Comparison of ENCODE assay signal across 11 cellular contexts in genomic region chr3:13073976-13074375, GRCh38. TPM values are rescaled to one million over a fixed set of nuclear protein-coding genes. Genes with fewer than 3 reads are reported as not detected.
DNase-seq lines count a peak whose midpoint lies in the region; ATAC-seq lines count a peak whose summit lies in the region.
"Had no signal": no experiment of that assay in that cellular context is flagged by ENCODE, and none has a peak within 500 bp of the region (broad histone marks: within the 10 kb centered on the region; RNA-seq: fewer than 3 reads in every experiment).

No MANE protein-coding gene starts in this region.

- H4K12ac ChIP-seq in trophoblast cell (ENCODE audit: low read depth, low read length): no peak overlapping the region

- H2BK120ac ChIP-seq in trophoblast cell (ENCODE audit: insufficient read depth, low read length, poor library complexity): no peak overlapping the region

- H3K36me3 Mint-ChIP-seq in activated CD4-positive, alpha-beta memory T cell treated with anti-CD3 and anti-CD28 coated beads for 36 hours: no peaks in the 10 kb centered on the region
- peaks cover 4% of the 10 kb centered on the region for H3K36me3 Mint-ChIP-seq in activated CD4-positive, alpha-beta memory T cell treated with anti-CD3 and anti-CD28 coated beads, Interleukin-2, amount 10 ng/mL, durations not matched to agents 7 days and 5 days (ENCODE audit: low read depth)

- no peak overlapping the region for H3K14ac ChIP-seq in trophoblast cell (ENCODE audit: low read length)

- H3K4me3 ChIP-seq in trophoblast cell (ENCODE audit: low read depth, low read length): no peak overlapping the region

- no peak overlapping the region for H4K8ac ChIP-seq in trophoblast cell (ENCODE audit: low read depth, low read length)

- no peak overlapping the region for H3K4ac ChIP-seq in trophoblast cell (ENCODE audit: low read depth, low read length)

- H3K4me2 ChIP-seq in trophoblast cell (ENCODE audit: low read length): no peak overlapping the region

- WGBS in trophoblast cell (ENCODE audit: extremely low coverage, insufficient coverage, insufficient read length): no CpG with 5 or more reads among the region's 14 CpGs

- intact Hi-C loops in activated CD4-positive, alpha-beta memory T cell treated with anti-CD3 and anti-CD28 coated beads for 36 hours (cut with micrococcal nuclease): no loop called here

- no peak overlapping the region for H3K18ac ChIP-seq in trophoblast cell (ENCODE audit: low read length)

- peaks cover 23% of the 10 kb centered on the region for H3K27me3 Mint-ChIP-seq in activated CD4-positive, alpha-beta memory T cell treated with anti-CD3 and anti-CD28 coated beads for 36 hours
- H3K27me3 Mint-ChIP-seq in activated CD4-positive, alpha-beta memory T cell treated with anti-CD3 and anti-CD28 coated beads, Interleukin-2, amount 10 ng/mL, durations not matched to agents 7 days and 5 days: peaks cover 40% of the 10 kb centered on the region

- no peak overlapping the region for H3K9ac ChIP-seq in trophoblast cell (ENCODE audit: low read length)

- H3K4me3 Mint-ChIP-seq in activated CD4-positive, alpha-beta memory T cell treated with anti-CD3 and anti-CD28 coated beads for 36 hours: peak overlapping the region; percentile 20
- H3K4me3 Mint-ChIP-seq in activated CD4-positive, alpha-beta memory T cell treated with anti-CD3 and anti-CD28 coated beads, Interleukin-2, amount 10 ng/mL, durations not matched to agents 7 days and 5 days: no peak overlapping the region

- no peaks in the 10 kb centered on the region for H3K4me1 ChIP-seq in trophoblast cell (ENCODE audit: control insufficient read depth in 1 of 2, insufficient read depth in 2 of 2, low read length in 2 of 2)

- no peak overlapping the region for H3K27ac Mint-ChIP-seq in activated CD4-positive, alpha-beta memory T cell treated with anti-CD3 and anti-CD28 coated beads for 36 hours
- H3K27ac Mint-ChIP-seq in activated CD4-positive, alpha-beta memory T cell treated with anti-CD3 and anti-CD28 coated beads, Interleukin-2, amount 10 ng/mL, durations not matched to agents 7 days and 5 days: no peak overlapping the region
- H3K27ac Mint-ChIP-seq: progenitor cell of endocrine pancreas had no signal

- H3K9me3 Mint-ChIP-seq in activated CD4-positive, alpha-beta memory T cell treated with anti-CD3 and anti-CD28 coated beads for 36 hours: no peaks in the 10 kb centered on the region
- no peaks in the 10 kb centered on the region for H3K9me3 Mint-ChIP-seq in activated CD4-positive, alpha-beta memory T cell treated with anti-CD3 and anti-CD28 coated beads, Interleukin-2, amount 10 ng/mL, durations not matched to agents 7 days and 5 days

- no peaks in the 10 kb centered on the region for H3K36me3 ChIP-seq in trophoblast cell (ENCODE audit: control insufficient read depth in 1 of 2, insufficient read depth in 2 of 2, low read length in 2 of 2)
- H3K36me3 ChIP-seq: vagina had no signal

- H3K27me3 ChIP-seq in trophoblast cell (ENCODE audit: insufficient read depth, low read length): peaks cover 34% of the 10 kb centered on the region
- H3K27me3 ChIP-seq: vagina had no signal

- H3K79me2 ChIP-seq in trophoblast cell (ENCODE audit: control insufficient read depth, insufficient read depth, low read length, poor library complexity): no peaks in the 10 kb centered on the region

- H3K79me1 ChIP-seq in trophoblast cell (ENCODE audit: low read length): no peaks in the 10 kb centered on the region

- no peak for DNase-seq in activated CD4-positive, alpha-beta memory T cell treated with anti-CD3 and anti-CD28 coated beads for 36 hours
- no peak for DNase-seq in activated CD4-positive, alpha-beta memory T cell treated with anti-CD3 and anti-CD28 coated beads, Interleukin-2, amount 10 ng/mL, durations not matched to agents 7 days and 5 days
- peak; percentile 33 for DNase-seq in MV-4-11 (lab: John Stamatoyannopoulos, UW)
- DNase-seq in trophoblast cell: no peak
- DNase-seq in RKO (ENCODE audit: low spot score): no peak
- DNase-seq: mesenchymal stem cell had no signal

- H3K27ac ChIP-seq in cingulate gyrus (ENCODE audit: low read depth, low read length) (peak overlapping the region; percentile 44), trophoblast cell (ENCODE audit: low read depth, low read length) (no peak overlapping the region)
- H3K27ac ChIP-seq: vagina had no signal

- H2AK5ac ChIP-seq in trophoblast cell (ENCODE audit: low read length): no peak overlapping the region

- CTCF ChIA-PET in activated CD4-positive, alpha-beta memory T cell treated with anti-CD3 and anti-CD28 coated beads for 36 hours (lab: Charles Lee): no interaction called here
- CTCF ChIA-PET in activated CD4-positive, alpha-beta memory T cell treated with anti-CD3 and anti-CD28 coated beads, Interleukin-2, amount 10 ng/mL, durations not matched to agents 7 days and 5 days (lab: Charles Lee): interaction anchor here (1.4 kb wide), 1 partner anchor 18 kb away, joined by 5 read pairs; no protein-coding TSS in a partner anchor

- POLR2A ChIA-PET in activated CD4-positive, alpha-beta memory T cell treated with anti-CD3 and anti-CD28 coated beads for 36 hours (lab: Charles Lee): no interaction called here
- POLR2A ChIA-PET in activated CD4-positive, alpha-beta memory T cell treated with anti-CD3 and anti-CD28 coated beads, Interleukin-2, amount 10 ng/mL, durations not matched to agents 7 days and 5 days (lab: Charles Lee): interaction anchor here (1.1 to 1.5 kb wide), 3 partner anchors 13 to 64 kb away, joined by 3 to 4 read pairs (median 3); no protein-coding TSS in a partner anchor

- no peak overlapping the region for H2BK12ac ChIP-seq in trophoblast cell (ENCODE audit: low read length)

- peak overlapping the region; percentile 15 for H3K23ac ChIP-seq in trophoblast cell (ENCODE audit: low read length)

- H3K4me1 Mint-ChIP-seq in activated CD4-positive, alpha-beta memory T cell treated with anti-CD3 and anti-CD28 coated beads for 36 hours (ENCODE audit: low read depth): peaks cover 19% of the 10 kb centered on the region
- H3K4me1 Mint-ChIP-seq in activated CD4-positive, alpha-beta memory T cell treated with anti-CD3 and anti-CD28 coated beads, Interleukin-2, amount 10 ng/mL, durations not matched to agents 7 days and 5 days: peaks cover 37% of the 10 kb centered on the region

- no peak overlapping the region for H4K91ac ChIP-seq in trophoblast cell (ENCODE audit: low read depth, low read length)

- H2BK5ac ChIP-seq in trophoblast cell (ENCODE audit: low read depth, low read length, poor library complexity): no peak overlapping the region

- peaks cover 7% of the 10 kb centered on the region for H3K9me3 ChIP-seq in trophoblast cell (ENCODE audit: insufficient read depth, low read depth, low read length)
- H3K9me3 ChIP-seq: vagina had no signal

- H2AFZ ChIP-seq in trophoblast cell (ENCODE audit: insufficient read depth, low read length, poor library complexity): no peak overlapping the region

- no peak for ATAC-seq in HG03139 (IDR thresholded peaks at IDR 0.05; ENCODE audit: unreplicated experiment)
- ATAC-seq in HG03039 (IDR thresholded peaks at IDR 0.05; ENCODE audit: unreplicated experiment): no peak

RNA-seq across cellular contexts. Expression of gene IQSEC1, which starts 0.7 kb away (rescaled TPM):
- total RNA-seq in activated CD4-positive, alpha-beta memory T cell treated with anti-CD3 and anti-CD28 coated beads for 36 hours: 10 to 100 TPM; 42.5 to 43.8 TPM
- total RNA-seq in activated CD4-positive, alpha-beta memory T cell treated with anti-CD3 and anti-CD28 coated beads, Interleukin-2, amount 10 ng/mL, durations not matched to agents 7 days and 5 days: 100 to 1,000 TPM in 1 of 2 experiments, 10 to 100 TPM in 1; 99.8 to 100 TPM
- 28.1 and 28.5 TPM in 2 replicates for polyA plus RNA-seq in trophoblast cell (2013)
